Comparison of ENCODE assay signal across 12 cellular contexts in the genomic region with DNA sequence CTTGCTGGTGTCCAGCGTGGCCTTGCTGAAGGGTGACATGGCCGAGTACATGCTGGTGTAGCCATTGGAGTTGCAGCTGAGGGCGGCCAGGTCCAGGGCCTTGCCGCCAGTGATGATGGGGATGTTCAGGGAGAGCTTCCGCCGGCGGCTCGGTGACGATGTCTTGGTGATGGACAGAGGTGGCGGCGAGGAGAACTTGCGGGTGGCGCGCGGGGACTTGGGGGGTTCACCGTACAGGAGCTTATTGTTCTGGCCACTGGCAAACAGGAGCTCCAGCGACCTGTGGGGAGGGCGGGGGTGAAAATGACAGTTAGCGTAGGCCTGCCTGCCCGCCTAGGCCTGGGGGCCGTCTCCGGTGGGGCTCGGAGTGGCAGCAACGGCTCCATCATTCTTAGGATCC. TPM values are rescaled to one million over a fixed set of nuclear protein-coding genes. Genes with fewer than 3 reads are reported as not detected.
DNase-seq lines count a peak whose midpoint lies in the region; ATAC-seq, FAIRE-seq and TF ChIP-seq lines count a peak whose summit lies in the region.
"Had no signal": no experiment of that assay in that cellular context is flagged by ENCODE, and none has a peak within 500 bp of the region (broad histone marks: within the 10 kb centered on the region; RNA-seq: fewer than 3 reads in every experiment).

No MANE protein-coding gene starts in this region.

- H3K4me1 ChIP-seq in HUES48 (ENCODE audit: control insufficient read depth, insufficient read depth, low read length) (peaks cover 20% of the 10 kb centered on the region), K562 (replicated peaks in 1 of 2; ENCODE audit: control insufficient read depth in 2 of 2, insufficient read depth in 2 of 2, low read length in 2 of 2) (peaks cover 8 to 14% of the 10 kb centered on the region in 2 experiments), skeletal muscle satellite cell (ENCODE audit: control insufficient read depth, insufficient read depth, low read length) (peaks cover 33% of the 10 kb centered on the region), left ventricle myocardium inferior (peaks cover 5% of the 10 kb centered on the region), heart right ventricle (peaks cover 0 to 20% (median 0%) of the 10 kb centered on the region in 9 donors)
- H3K4me1 ChIP-seq: body of pancreas had no signal

- BruUV-seq in K562 (replicated peaks; lab: Mats Ljungman, UMichigan): no TSS peak

- ATAC-seq in K562: no peak
- ATAC-seq in GM18502 (IDR thresholded peaks at IDR 0.05; ENCODE audit: poor library complexity, unreplicated experiment): no peak
- no peak for ATAC-seq in heart right ventricle

- POLR2A ChIA-PET in K562 (lab: Yijun Ruan, JAX): interaction anchor here (0.6 to 1.7 kb wide), 3 partner anchors 8 to 88 kb away, joined by 3 to 4 read pairs (median 4); no protein-coding TSS in a partner anchor

- in situ Hi-C loops in K562 (cut with MboI): no loop called here

- no peak overlapping the region for H3K9ac ChIP-seq in HUES48 (ENCODE audit: low read depth, low read length)
- H3K9ac ChIP-seq in K562 (ENCODE audit: insufficient read depth in 1 of 2, low read depth in 2 of 2, low read length in 2 of 2): no peak overlapping the region
- peak overlapping the region; percentile 51 for H3K9ac ChIP-seq in skeletal muscle satellite cell (ENCODE audit: low read depth, low read length)

- intact Hi-C loops in K562 (cut with micrococcal nuclease): loop anchor here (10.0 kb wide), 1 partner anchor 249 kb away; no protein-coding TSS in a partner anchor
- intact Hi-C loops in left ventricle myocardium inferior (cut with micrococcal nuclease): no loop called here
- intact Hi-C loops in heart right ventricle (cut with DNase I): no loop called here

- FAIRE-seq in GM12891 (lab: Jason Lieb, UNC): peak; percentile 20
- no peak for FAIRE-seq in K562 (lab: Jason Lieb, UNC)
- FAIRE-seq: H54 had no signal

- no peak for TF ChIP-seq EP300 in K562 (IDR thresholded peaks at IDR 0.05; ENCODE audit: low read length)

- H3K9me1 ChIP-seq in K562 (ENCODE audit: control insufficient read depth, insufficient read depth, low read length): peaks cover 3% of the 10 kb centered on the region

- DNase-seq in GM12891 (ENCODE audit: insufficient read length, low spot score): no peak
- DNase-seq in K562 (ENCODE audit: extremely low read depth in 1 of 4, low spot score in 3 of 4): no peak
- no peak for DNase-seq in left ventricle myocardium inferior
- DNase-seq in heart right ventricle: no peak
- DNase-seq: NCI-H2171 treated with DMSO at 0.1 percent for 48 hours; stimulated activated CD4-positive, alpha-beta T cell treated with anti-CD3 and anti-CD28 coated beads, Interleukin-1b, Interleukin-23, amount 100 ng/mL, for 48 hours had no signal

- CTCF ChIA-PET in K562 (lab: Yijun Ruan, JAX; ENCODE audit: low intra/inter-chr PET ratio): no interaction called here

- H3K27me3 ChIP-seq in HUES48 (ENCODE audit: control insufficient read depth, insufficient read depth, low read length) (no peaks in the 10 kb centered on the region), K562 (ENCODE audit: control insufficient read depth in 2 of 2, insufficient read depth in 2 of 2, low read length in 2 of 2) (peaks cover 9 to 20% of the 10 kb centered on the region in 2 experiments; a peak in 3 of 5 replicates), skeletal muscle satellite cell (ENCODE audit: control insufficient read depth, insufficient read depth, low read length) (no peaks in the 10 kb centered on the region), left ventricle myocardium inferior (ENCODE audit: low read depth) (no peaks in the 10 kb centered on the region), heart right ventricle (no peaks in the 10 kb centered on the region)
- H3K27me3 ChIP-seq: body of pancreas, tibial nerve had no signal

- WGBS in K562 (ENCODE audit: insufficient coverage, low coverage, missing lambda C conversion rate): 69% methylated on average over 19 of the region's 24 CpGs
- WGBS in heart right ventricle, 2 donors: 86 to 89% methylated on average over 24 of the region's 24 CpGs

- H3K9me3 ChIP-seq in HUES48 (ENCODE audit: control insufficient read depth, insufficient read depth, low read length) (no peaks in the 10 kb centered on the region), K562 (replicated peaks; ENCODE audit: control insufficient read depth, insufficient read depth, low read depth, low read length) (no peaks in the 10 kb centered on the region), skeletal muscle satellite cell (replicated peaks; ENCODE audit: low read length) (no peaks in the 10 kb centered on the region), left ventricle myocardium inferior (replicated peaks) (no peaks in the 10 kb centered on the region), heart right ventricle (no peaks in the 10 kb centered on the region)
- H3K9me3 ChIP-seq: body of pancreas, tibial nerve had no signal

- no peaks in the 10 kb centered on the region for H3K36me3 ChIP-seq in HUES48 (ENCODE audit: control insufficient read depth, insufficient read depth, low read length)
- H3K36me3 ChIP-seq in K562 (ENCODE audit: control insufficient read depth, insufficient read depth, low read length): no peaks in the 10 kb centered on the region
- H3K36me3 ChIP-seq in skeletal muscle satellite cell (ENCODE audit: insufficient read depth, low read length): no peaks in the 10 kb centered on the region
- no peaks in the 10 kb centered on the region for H3K36me3 ChIP-seq in left ventricle myocardium inferior
- H3K36me3 ChIP-seq in heart right ventricle: no peaks in the 10 kb centered on the region
- H3K36me3 ChIP-seq: tibial nerve had no signal

- H2AFZ ChIP-seq in K562 (ENCODE audit: low read depth, low read length): peak overlapping the region; percentile 82; the same call in 1 of the 2 replicates

- H3K4me2 ChIP-seq in K562 (ENCODE audit: insufficient read depth, low read length) (no peak overlapping the region), skeletal muscle satellite cell (ENCODE audit: low read length) (peak overlapping the region; percentile 22)

- H4K20me1 ChIP-seq in K562 (replicated peaks; ENCODE audit: control insufficient read depth, insufficient read depth, low read length): no peaks in the 10 kb centered on the region

- no peaks in the 10 kb centered on the region for H3K79me2 ChIP-seq in K562 (ENCODE audit: control insufficient read depth, insufficient read depth, low read length)

- H3K27ac ChIP-seq in HUES48 (ENCODE audit: low read depth, low read length): peak overlapping the region; percentile 67
- no peak overlapping the region; the same call in 2 of the 3 replicates for H3K27ac ChIP-seq in K562 (ENCODE audit: extremely low read depth, low read depth, low read length)
- no peak overlapping the region for H3K27ac ChIP-seq in left ventricle myocardium inferior (replicated peaks)
- no peak overlapping the region for H3K27ac ChIP-seq in heart right ventricle
- H3K27ac ChIP-seq: body of pancreas had no signal

- no peak for TF ChIP-seq RAD21 in K562 (CRISPR knock-in tag; conservative IDR thresholded peaks at IDR 0.05 in 1 of 2, IDR thresholded peaks at IDR 0.05 in 1 of 2)

- H3K4me3 ChIP-seq in HUES48 (ENCODE audit: low read depth, low read length) (no peak overlapping the region), K562 (no peak overlapping the region), skeletal muscle satellite cell (ENCODE audit: low read length) (peak overlapping the region; percentile 24), left ventricle myocardium inferior (no peak overlapping the region), heart right ventricle (no peak overlapping the region)
- H3K4me3 ChIP-seq: body of pancreas, tibial nerve had no signal

- no peak for TF ChIP-seq CTCF in K562 (IDR thresholded peaks at IDR 0.05 in 2 of 3, conservative IDR thresholded peaks at IDR 0.05 in 1 of 3; ENCODE audit: insufficient read depth in 2 of 3, low read depth in 1 of 3, low read length in 3 of 3)
- TF ChIP-seq CTCF in left ventricle myocardium inferior (IDR thresholded peaks at IDR 0.05; ENCODE audit: borderline replicate concordance): no peak
- TF ChIP-seq CTCF in heart right ventricle (IDR thresholded peaks at IDR 0.05): no peak

- no peak for TF ChIP-seq POLR2A in GM12891 (IDR thresholded peaks at IDR 0.05; ENCODE audit: low read depth, low read length)
- no peak for TF ChIP-seq POLR2A in K562 (conservative IDR thresholded peaks at IDR 0.05)

TF ChIP-seq in GM12891, 5 proteins besides CTCF, POLR2A, EP300 and RAD21 (continues in another document):
- TF ChIP-seq POLR2AphosphoS5 (IDR thresholded peaks at IDR 0.05; ENCODE audit: low read depth, low read length) (no peak), TAF1 (IDR thresholded peaks at IDR 0.05; ENCODE audit: low read depth, low read length) (no peak), PAX5 (IDR thresholded peaks at IDR 0.05; ENCODE audit: insufficient read depth, low read length, severe bottlenecking) (no peak)

TF ChIP-seq in K562, 482 proteins besides CTCF, POLR2A, EP300 and RAD21 (continues in another document):
- no peak for TF ChIP-seq RAD51 (IDR thresholded peaks at IDR 0.05; ENCODE audit: borderline replicate concordance, low read depth)

RNA-seq across cellular contexts. Expression of a gene that starts 59.0 kb away (rescaled TPM):
- polyA plus RNA-seq in GM12891 (2012; ENCODE audit: low read depth, missing spikeins): 464 TPM
- 299 and 667 TPM in 2 replicates for total RNA-seq in K562 (2011; cell fraction: chromatin; rRNA removed; ENCODE audit: low replicate concordance)
- total RNA-seq in K562 (2011; cell fraction: nucleolus; rRNA removed): 475 and 577 TPM in 2 replicates
- total RNA-seq in K562 (2011; cell fraction: nucleoplasm; rRNA removed): 452 and 464 TPM in 2 replicates
- 221 and 262 TPM in 2 replicates for total RNA-seq in K562 (2014; rRNA removed)
- 130 and 158 TPM in 2 replicates for total RNA-seq in K562 (2014; rRNA removed; fragmentation: Illumina TruSeq; extraction: Trizol)
- 169 and 170 TPM in 2 replicates for total RNA-seq in K562 (2015; rRNA removed; fragmentation: Illumina TruSeq; extraction: Trizol)
- 173 TPM in 2 replicates for total RNA-seq in K562 (2021)
- polyA plus RNA-seq in K562 (2011; rRNA removed): 346 and 462 TPM in 2 replicates
- polyA plus RNA-seq in K562 (2011; cell fraction: cytosol; rRNA removed): 293 and 363 TPM in 2 replicates
- 419 and 596 TPM in 2 replicates for polyA plus RNA-seq in K562 (2011; cell fraction: nucleus; rRNA removed)
- polyA plus RNA-seq in K562 (2012): 197 and 377 TPM in 2 replicates
- 264 and 319 TPM in 2 replicates for polyA plus RNA-seq in K562 (2014; fragmentation: Illumina TruSeq; extraction: Trizol)
- polyA plus RNA-seq in K562 (2014; fragmentation: Nextera tagmentation; extraction: Ambion mirVana): 10 to 100 TPM; 15.0 to 35.1 TPM
- 314 and 326 TPM in 2 replicates for polyA plus RNA-seq in K562 (2014; rRNA removed)
- polyA minus RNA-seq in K562 (2011; rRNA and poly(A)+ RNA removed): 172 and 231 TPM in 2 replicates
- polyA minus RNA-seq in K562 (2011; cell fraction: cytosol; rRNA and poly(A)+ RNA removed): 126 and 148 TPM in 2 replicates
- polyA minus RNA-seq in K562 (2011; cell fraction: nucleus; rRNA and poly(A)+ RNA removed): 135 and 136 TPM in 2 replicates
- total RNA-seq in skeletal muscle satellite cell (2012; rRNA removed): 3.0 and 13.5 TPM in 2 replicates
- 52.6 TPM for total RNA-seq in left ventricle myocardium inferior
- 100 to 1,000 TPM in 1 of 10 donors, 10 to 100 TPM in 9; 26.4 to 122 (median 62.5) TPM for total RNA-seq in heart right ventricle
- 10 to 100 TPM; 54.6 to 68.1 TPM for polyA plus RNA-seq in heart right ventricle
